In the genomic region with DNA sequence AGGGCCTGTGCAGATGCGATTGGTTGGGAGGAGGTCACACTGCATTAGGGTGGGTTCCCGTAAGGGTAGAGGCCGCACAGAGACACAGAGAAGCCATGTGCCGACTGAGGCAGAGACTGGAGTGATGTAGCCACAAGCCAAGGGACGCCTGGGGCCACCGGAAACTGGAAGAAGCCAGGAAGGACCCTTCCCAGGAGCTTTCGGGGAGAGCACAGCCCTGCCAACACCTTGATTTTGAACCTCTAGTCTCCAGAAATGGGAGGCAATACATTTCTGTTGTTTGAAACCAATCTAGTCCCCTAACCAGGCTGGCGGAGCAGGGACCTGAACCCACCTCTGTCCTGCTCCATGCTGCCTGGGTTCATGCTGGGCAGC, we compare ENCODE assay signal across 2 cellular contexts.
TF ChIP-seq lines count a peak whose summit lies in the region.

No MANE protein-coding gene starts in this region.

TF ChIP-seq in HepG2, 621 proteins besides CTCF, POLR2A, EP300 and RAD21:
- TF ChIP-seq CERS6 (CRISPR knock-in tag; IDR thresholded peaks at IDR 0.05): no peak
- TF ChIP-seq BRF2 (CRISPR knock-in tag; IDR thresholded peaks at IDR 0.05): no peak
- TF ChIP-seq NAIF1 (CRISPR knock-in tag; IDR thresholded peaks at IDR 0.05; ENCODE audit: borderline replicate concordance): no peak
- no peak for TF ChIP-seq MED8 (CRISPR knock-in tag; IDR thresholded peaks at IDR 0.05; ENCODE audit: insufficient replicate concordance)
- TF ChIP-seq ZNF142 (CRISPR knock-in tag; IDR thresholded peaks at IDR 0.05): no peak

TF ChIP-seq in K562, 482 proteins besides CTCF, POLR2A, EP300 and RAD21:
- TF ChIP-seq ETV5 (CRISPR knock-in tag; IDR thresholded peaks at IDR 0.05; ENCODE audit: low read depth): no peak
- TF ChIP-seq CHD2 (IDR thresholded peaks at IDR 0.05; ENCODE audit: low read depth, low read length): no peak
- no peak for TF ChIP-seq YY1 (IDR thresholded peaks at IDR 0.05; ENCODE audit: borderline replicate concordance in 1 of 3, control insufficient read depth in 1 of 3, extremely low read depth in 1 of 3, insufficient read depth in 3 of 3, insufficient read length in 1 of 3, insufficient replicate concordance in 2 of 3, low read depth in 1 of 3, low read length in 2 of 3)
- TF ChIP-seq MNT (conservative IDR thresholded peaks at IDR 0.05): no peak
- no peak for TF ChIP-seq MYC (IDR thresholded peaks at IDR 0.05; ENCODE audit: low read depth, low read length)
- no peak for TF ChIP-seq MYC (CRISPR knock-in tag; IDR thresholded peaks at IDR 0.05; ENCODE audit: borderline replicate concordance, low read depth)
